ENCODE assay signal across 18 cellular contexts in genomic region chr5:132273631-132274030, GRCh38. TPM values are rescaled to one million over a fixed set of nuclear protein-coding genes. Genes with fewer than 3 reads are reported as not detected.
"Had no signal": no experiment of that assay in that cellular context is flagged by ENCODE, and none has a peak within 500 bp of the region (broad histone marks: within the 10 kb centered on the region; RNA-seq: fewer than 3 reads in every experiment).

No MANE protein-coding gene starts in this region.

- H3K27ac ChIP-seq: adrenal gland, breast epithelium, left ventricle myocardium inferior, pancreas, tibial artery had no signal

- DNase-seq: activated gamma-delta T cell treated with Interleukin-2 at 50 U/mL for 16 hours; cerebellar nuclear complex; effector memory CD4-positive, alpha-beta T cell; immature natural killer cell; left ventricle myocardium inferior; mammary epithelial cell; stimulated activated CD8-positive, alpha-beta memory T cell treated with anti-CD3 and anti-CD28 coated beads, Interleukin-4, amount 100 ng/mL, for 48 hours; stimulated activated naive CD4-positive, alpha-beta T cell treated with Interleukin-2 at 50 U/mL for 16 hours; tibial artery; uterus had no signal

- H3K4me3 ChIP-seq: esophagus muscularis mucosa, left ventricle myocardium inferior, tibial artery, uterus had no signal

- H3K9me3 ChIP-seq: adrenal gland, breast epithelium, esophagus muscularis mucosa, left ventricle myocardium inferior, pancreas, tibial artery, uterus had no signal

- H3K36me3 ChIP-seq: adrenal gland, breast epithelium, left ventricle myocardium inferior, pancreas, uterus had no signal

- H3K4me1 ChIP-seq: adrenal gland had no signal

- ATAC-seq: activated CD4-positive, CD25-positive, alpha-beta regulatory T cell treated with anti-CD3 and anti-CD28 coated beads, Interleukin-2, amount 50 U/mL, for 24 hours; naive thymus-derived CD4-positive, alpha-beta T cell had no signal

- H3K27me3 ChIP-seq: adrenal gland, breast epithelium, esophagus muscularis mucosa, pancreas, tibial artery, uterus had no signal

RNA-seq across cellular contexts. Expression of gene PDLIM4, which starts 16.1 kb away (rescaled TPM):
- total RNA-seq: activated naive CD4-positive, alpha-beta T cell treated with anti-CD3 and anti-CD28 coated beads, Interleukin-2, amount 50 U/mL, for 72 hours; mononuclear cell had no signal
- polyA plus RNA-seq: immature natural killer cell; naive thymus-derived CD4-positive, alpha-beta T cell had no signal

RNA-seq across cellular contexts. Expression of gene SLC22A4, which starts 20.6 kb away (rescaled TPM):
- polyA plus RNA-seq: immature natural killer cell; naive thymus-derived CD4-positive, alpha-beta T cell had no signal

RNA-seq across cellular contexts. Expression of gene P4HA2, which starts 46.0 kb away (rescaled TPM):
- polyA plus RNA-seq: naive thymus-derived CD4-positive, alpha-beta T cell had no signal
